In genomic region chr15:78034495-78035191, GRCh38 we compare ENCODE assay signal across 8 cellular contexts. TPM values are rescaled to one million over a fixed set of nuclear protein-coding genes. Genes with fewer than 3 reads are reported as not detected.
A peak's percentile ranks its signal among the peaks of the same experiment; 100 is the strongest.
DNase-seq lines count a peak whose midpoint lies in the region; ATAC-seq and TF ChIP-seq lines count a peak whose summit lies in the region.

No MANE protein-coding gene starts in this region.

- H2AFZ ChIP-seq in PC-3 (ENCODE audit: low read length), result no peak overlapping the region

- DNase-seq in PC-3 (no peak), HK-2 (ENCODE audit: unreplicated experiment) (no peak), germinal center (ENCODE audit: low spot score) (no peak)
- peak; percentile 86 for DNase-seq in activated naive CD4-positive, alpha-beta T cell treated with Interleukin-2 at 50 U/mL for 16 hours
- DNase-seq in stimulated activated CD8-positive, alpha-beta memory T cell treated with anti-CD3 and anti-CD28 coated beads, Interleukin-15, amount 100 ng/mL, for 48 hours (ENCODE audit: low read depth in 2 of 2), result peak; percentile 79 to 82

- 52% methylated on average over 13 of the region's 13 CpGs for WGBS in liver

- H3K4me3 ChIP-seq in GM08714 (ENCODE audit: low read length) (peak overlapping the region; percentile 32; the same call in 1 of the 2 replicates), PC-3 (ENCODE audit: low read length) (no peak overlapping the region), liver (ENCODE audit: low read depth in 1 of 3, low read length in 3 of 3) (no peak overlapping the region)

- H3K9me2 ChIP-seq in PC-3 (replicated peaks; ENCODE audit: low read length), result no peaks in the 10 kb centered on the region

- no TSS peak for BruUV-seq in PC-3 (replicated peaks; lab: Mats Ljungman, UMichigan)

- H3K9me3 ChIP-seq in PC-3 (ENCODE audit: low read length) (no peaks in the 10 kb centered on the region), liver (ENCODE audit: control insufficient read depth in 4 of 4, low read length in 3 of 4) (no peaks in the 10 kb centered on the region)

- TF ChIP-seq RAD21 in liver (IDR thresholded peaks at IDR 0.05), result no peak

- ATAC-seq in HG02610 (IDR thresholded peaks at IDR 0.05; ENCODE audit: unreplicated experiment), result peak; percentile 79
- 0 out of 2 replicates have a peak, but pooled peaks have one; percentile 20 for ATAC-seq in PC-3

- no peaks in the 10 kb centered on the region for H3K79me2 ChIP-seq in PC-3 (ENCODE audit: low read length)

- POLR2A ChIA-PET in PC-3 (lab: Charles Lee; ENCODE audit: unreplicated experiment), result no interaction called here

- H3K27me3 ChIP-seq in PC-3 (ENCODE audit: low read length), result no peaks in the 10 kb centered on the region
- H3K27me3 ChIP-seq in liver (ENCODE audit: control insufficient read depth in 4 of 4, insufficient read depth in 4 of 4, low read length in 3 of 4), result no peaks in the 10 kb centered on the region

- H3F3A ChIP-seq in PC-3 (ENCODE audit: low read length, unreplicated experiment), result no peaks in the 10 kb centered on the region

- H3K27ac ChIP-seq in PC-3 (ENCODE audit: low read length) (no peak overlapping the region), liver (ENCODE audit: low read depth in 1 of 2, low read length in 2 of 2) (peak overlapping the region; percentile 51 to 61)

- H4K20me1 ChIP-seq in PC-3 (ENCODE audit: low read length), result no peaks in the 10 kb centered on the region

- H3K4me2 ChIP-seq in PC-3 (ENCODE audit: low read length), result no peak overlapping the region

- CTCF ChIA-PET in PC-3 (lab: Charles Lee), result no interaction called here

- TF ChIP-seq CTCF in PC-3 (conservative IDR thresholded peaks at IDR 0.05; ENCODE audit: low read depth, low read length), result no peak
- no peak for TF ChIP-seq CTCF in liver (IDR thresholded peaks at IDR 0.05; ENCODE audit: low read depth, low read length, missing input control)

- no peaks in the 10 kb centered on the region for H3K4me1 ChIP-seq in PC-3 (ENCODE audit: insufficient read depth, low read length)
- peaks cover 10 to 49% (median 36%) of the 10 kb centered on the region in 4 donors for H3K4me1 ChIP-seq in liver (ENCODE audit: control insufficient read depth in 4 of 4, insufficient read depth in 4 of 4, low read length in 3 of 4)

- intact Hi-C loops in PC-3 (cut with micrococcal nuclease), result no loop called here

- H3K36me3 ChIP-seq in PC-3 (ENCODE audit: low read depth, low read length) (no peaks in the 10 kb centered on the region), liver (ENCODE audit: control insufficient read depth in 4 of 4, insufficient read depth in 3 of 4, low read depth in 1 of 4, low read length in 3 of 4) (peaks cover 2 to 10% (median 4%) of the 10 kb centered on the region in 4 donors)

- H3K9ac ChIP-seq in PC-3 (ENCODE audit: low read length), result no peak overlapping the region
- H3K9ac ChIP-seq in liver (ENCODE audit: low read depth in 1 of 2, low read length in 2 of 2), result peak overlapping the region; percentile 10 to 62

TF ChIP-seq in liver, 16 proteins besides CTCF, POLR2A, EP300 and RAD21:
- TF ChIP-seq YY1 (IDR thresholded peaks at IDR 0.05), result peak; percentile 10
- no peak for TF ChIP-seq HNF4A (conservative IDR thresholded peaks at IDR 0.05)

RNA-seq across cellular contexts. Expression of gene TBC1D2B, which starts 42.9 kb away (rescaled TPM):
- 12.6 and 19.0 TPM in 2 replicates for total RNA-seq in PC-3 (2014; rRNA removed)
- total RNA-seq in liver, result 100 to 1,000 TPM in 1 of 2 donors, 1 to 10 TPM in 1; 8.4 to 119 TPM
- polyA plus RNA-seq in liver, result 10 to 100 TPM; 18.7 to 25.2 TPM

RNA-seq across cellular contexts. Expression of gene SH2D7, which starts 57.7 kb away (rescaled TPM):
- total RNA-seq in PC-3 (2014; rRNA removed) (not detected in 2 replicates), liver (not detected)
- not detected for polyA plus RNA-seq in liver

Comparison
In these comparisons a context has a peak if more than half of its experiments do, and no peak if none do; other contexts are left out.
1. DNase-seq: peak in activated naive CD4-positive, alpha-beta T cell treated with Interleukin-2 at 50 U/mL for 16 hours (single experiment) and stimulated activated CD8-positive, alpha-beta memory T cell treated with anti-CD3 and anti-CD28 coated beads, Interleukin-15, amount 100 ng/mL, for 48 hours (2 of 2); none in PC-3 (single experiment), HK-2 (single experiment) and germinal center (single experiment).